Comparison of ENCODE assay signal across 9 cellular contexts in genomic region chr15:99438691-99439523, GRCh38.
DNase-seq lines count a peak whose midpoint lies in the region; ATAC-seq and TF ChIP-seq lines count a peak whose summit lies in the region.
"Had no signal": no experiment of that assay in that cellular context is flagged by ENCODE, and none has a peak within 500 bp of the region (broad histone marks: within the 10 kb centered on the region; RNA-seq: fewer than 3 reads in every experiment).

No MANE protein-coding gene starts in this region.

- H3K4me3 Mint-ChIP-seq in neural crest cell: peak overlapping the region; percentile 59

- no peaks in the 10 kb centered on the region for H3K9me3 ChIP-seq in RWPE2 (ENCODE audit: severe bottlenecking)

- H3K27ac ChIP-seq in RWPE2 (ENCODE audit: poor library complexity, severe bottlenecking): no peak overlapping the region
- H3K27ac ChIP-seq in dorsolateral prefrontal cortex: peak overlapping the region in 38 of 59 donors; percentile 4 to 84 (median 58)

- H3K27me3 ChIP-seq in RWPE2 (ENCODE audit: insufficient read depth, poor library complexity, severe bottlenecking) (no peaks in the 10 kb centered on the region), dorsolateral prefrontal cortex (peaks cover 0 to 5% (median 0%) of the 10 kb centered on the region in 45 donors)

- no peaks in the 10 kb centered on the region for H3K9me3 Mint-ChIP-seq in neural crest cell
- H3K9me3 Mint-ChIP-seq: CD8-positive, alpha-beta memory T cell had no signal

- peaks cover 19% of the 10 kb centered on the region for H3K4me1 Mint-ChIP-seq in neural crest cell

- no peaks in the 10 kb centered on the region for H3K27me3 Mint-ChIP-seq in neural crest cell (ENCODE audit: low read depth)

- peak; percentile 30 for DNase-seq in AG08395 (ENCODE audit: low spot score)
- DNase-seq in RWPE2 (ENCODE audit: low spot score): peak; percentile 21
- DNase-seq in dorsolateral prefrontal cortex: peak in 5 of 10 donors; percentile 5 to 23 (median 9)
- DNase-seq in neural crest cell (ENCODE audit: low read depth, low spot score): peak; percentile 0
- DNase-seq in NK-92 treated with Interleukin-12 subunit alpha and Interleukin-12 subunit beta, amount 100 ng/mL, for 24 hours (lab: John Stamatoyannopoulos, UW): no peak
- no peak for DNase-seq in effector CD4-positive, alpha-beta T cell
- DNase-seq in NCI-H1436 (lab: John Stamatoyannopoulos, UW): no peak

- intact Hi-C loops in dorsolateral prefrontal cortex (cut with DNase I): no loop called here

- no peak for ATAC-seq in RWPE2 (ENCODE audit: low read depth)
- no peak for ATAC-seq in HG03175 (IDR thresholded peaks at IDR 0.05; ENCODE audit: unreplicated experiment)

- H3K36me3 ChIP-seq in RWPE2 (ENCODE audit: low read depth): no peaks in the 10 kb centered on the region

- TF ChIP-seq CTCF in RWPE2 (IDR thresholded peaks at IDR 0.05; ENCODE audit: poor library complexity, severe bottlenecking): no peak
- no peak for TF ChIP-seq CTCF in dorsolateral prefrontal cortex (IDR thresholded peaks at IDR 0.05 in 54 of 56, conservative IDR thresholded peaks at IDR 0.05 in 2 of 56; ENCODE audit: low read depth in 1 of 56, partially characterized antibody in 56 of 56)
- TF ChIP-seq CTCF in neural crest cell (conservative IDR thresholded peaks at IDR 0.05): no peak

- H3K36me3 Mint-ChIP-seq in neural crest cell (ENCODE audit: low read depth): no peaks in the 10 kb centered on the region
- H3K36me3 Mint-ChIP-seq: CD8-positive, alpha-beta memory T cell had no signal

- H3K4me1 ChIP-seq in RWPE2 (ENCODE audit: insufficient read depth, poor library complexity, severe bottlenecking): peaks cover 18% of the 10 kb centered on the region

- H3K27ac Mint-ChIP-seq in neural crest cell (ENCODE audit: unreplicated experiment): no peak overlapping the region

- no peak overlapping the region for H3K4me3 ChIP-seq in RWPE2 (ENCODE audit: severe bottlenecking)
- H3K4me3 ChIP-seq in dorsolateral prefrontal cortex: peak overlapping the region in 7 of 59 donors; percentile 4 to 31 (median 19)

Comparison
In these comparisons a context has a peak if more than half of its experiments do, and no peak if none do; other contexts are left out.
1. DNase-seq: peak in AG08395 (single experiment), RWPE2 (single experiment) and neural crest cell (single experiment); none in NK-92 treated with Interleukin-12 subunit alpha and Interleukin-12 subunit beta, amount 100 ng/mL, for 24 hours (single experiment), effector CD4-positive, alpha-beta T cell (single experiment) and NCI-H1436 (single experiment).